Comparison of ENCODE assay signal across 7 cellular contexts in genomic region chr19:3061214-3062161, GRCh38. TPM values are rescaled to one million over a fixed set of nuclear protein-coding genes. Genes with fewer than 3 reads are reported as not detected.
DNase-seq lines count a peak whose midpoint lies in the region; ATAC-seq and TF ChIP-seq lines count a peak whose summit lies in the region.

No MANE protein-coding gene starts in this region.

- TF ChIP-seq CTCF in left ventricle myocardium inferior (IDR thresholded peaks at IDR 0.05; ENCODE audit: borderline replicate concordance) (peak; percentile 44), retinal pigment epithelial cell (conservative IDR thresholded peaks at IDR 0.05; ENCODE audit: low read depth, low read length) (peak; percentile 31)

- H3K4me1 Mint-ChIP-seq in activated naive CD8-positive, alpha-beta T cell treated with anti-CD3 and anti-CD28 coated beads, Interleukin-2, amount 10 ng/mL, durations not matched to agents 7 days and 5 days: peaks cover 30% of the 10 kb centered on the region

- no peak for ATAC-seq in GM18505 (IDR thresholded peaks at IDR 0.05; ENCODE audit: unreplicated experiment)
- ATAC-seq in activated naive CD8-positive, alpha-beta T cell treated with anti-CD3 and anti-CD28 coated beads, Interleukin-2, amount 10 ng/mL, durations not matched to agents 7 days and 5 days (ENCODE audit: low read depth): peak; percentile 72
- no peak for ATAC-seq in GM21423 (IDR thresholded peaks at IDR 0.05; ENCODE audit: unreplicated experiment)

- peak overlapping the region; percentile 88 for H3K27ac Mint-ChIP-seq in activated naive CD8-positive, alpha-beta T cell treated with anti-CD3 and anti-CD28 coated beads, Interleukin-2, amount 10 ng/mL, durations not matched to agents 7 days and 5 days

- no peaks in the 10 kb centered on the region for H3K9me3 Mint-ChIP-seq in activated naive CD8-positive, alpha-beta T cell treated with anti-CD3 and anti-CD28 coated beads, Interleukin-2, amount 10 ng/mL, durations not matched to agents 7 days and 5 days

- POLR2A ChIA-PET in activated naive CD8-positive, alpha-beta T cell treated with anti-CD3 and anti-CD28 coated beads, Interleukin-2, amount 10 ng/mL, durations not matched to agents 7 days and 5 days (lab: Charles Lee): interaction anchor here (0.7 to 3.4 kb wide), 12 partner anchors 9 to 124 kb away, joined by 3 to 49 read pairs (median 6); partner anchors contain the start of genes NCLN, S1PR4 and TLE6

- peaks cover 33% of the 10 kb centered on the region for H3K36me3 ChIP-seq in left ventricle myocardium inferior

- H3K4me1 ChIP-seq in left ventricle myocardium inferior: peaks cover 60% of the 10 kb centered on the region

- H3K36me3 Mint-ChIP-seq in activated naive CD8-positive, alpha-beta T cell treated with anti-CD3 and anti-CD28 coated beads, Interleukin-2, amount 10 ng/mL, durations not matched to agents 7 days and 5 days: peaks cover 20% of the 10 kb centered on the region

- DNase-seq in RPMI8226: peak; percentile 25
- peak; percentile 85 for DNase-seq in activated naive CD8-positive, alpha-beta T cell treated with anti-CD3 and anti-CD28 coated beads, Interleukin-2, amount 10 ng/mL, durations not matched to agents 7 days and 5 days
- peak; percentile 73 for DNase-seq in left ventricle myocardium inferior
- DNase-seq in retinal pigment epithelial cell (ENCODE audit: low read depth): no peak
- no peak for DNase-seq in H4 (ENCODE audit: low spot score)

- H3K4me3 Mint-ChIP-seq in activated naive CD8-positive, alpha-beta T cell treated with anti-CD3 and anti-CD28 coated beads, Interleukin-2, amount 10 ng/mL, durations not matched to agents 7 days and 5 days: peak overlapping the region; percentile 93

- H3K4me3 ChIP-seq in left ventricle myocardium inferior (peak overlapping the region; percentile 79), retinal pigment epithelial cell (ENCODE audit: low read length) (peak overlapping the region; percentile 76)

- TF ChIP-seq POLR2A in GM18505 (IDR thresholded peaks at IDR 0.05; ENCODE audit: borderline replicate concordance, extremely low read depth, insufficient read depth, insufficient read length): peak; percentile 43

- no peaks in the 10 kb centered on the region for H3K9me3 ChIP-seq in left ventricle myocardium inferior (replicated peaks)

- peak overlapping the region; percentile 97 for H3K27ac ChIP-seq in left ventricle myocardium inferior (replicated peaks)

- H3K27me3 ChIP-seq in left ventricle myocardium inferior (ENCODE audit: low read depth): no peaks in the 10 kb centered on the region

- intact Hi-C loops in left ventricle myocardium inferior (cut with micrococcal nuclease): no loop called here

- no peaks in the 10 kb centered on the region for H3K27me3 Mint-ChIP-seq in activated naive CD8-positive, alpha-beta T cell treated with anti-CD3 and anti-CD28 coated beads, Interleukin-2, amount 10 ng/mL, durations not matched to agents 7 days and 5 days

RNA-seq across cellular contexts. Expression of gene TLE5, which starts 0.8 kb away (rescaled TPM):
- 100 to 1,000 TPM; 697 to 718 TPM for total RNA-seq in activated naive CD8-positive, alpha-beta T cell treated with anti-CD3 and anti-CD28 coated beads, Interleukin-2, amount 10 ng/mL, durations not matched to agents 7 days and 5 days
- 799 TPM for total RNA-seq in left ventricle myocardium inferior
- 136 and 167 TPM in 2 replicates for total RNA-seq in H4 (2014; rRNA removed; shearing (Covaris generic))

RNA-seq across cellular contexts. Expression of gene TLE2, which starts 32.4 kb away (rescaled TPM):
- 1 to 10 TPM; 3.9 to 5.0 TPM for total RNA-seq in activated naive CD8-positive, alpha-beta T cell treated with anti-CD3 and anti-CD28 coated beads, Interleukin-2, amount 10 ng/mL, durations not matched to agents 7 days and 5 days
- total RNA-seq in left ventricle myocardium inferior: 53.2 TPM
- total RNA-seq in H4 (2014; rRNA removed; shearing (Covaris generic)): 3.0 and 3.5 TPM in 2 replicates

RNA-seq across cellular contexts. Expression of gene GNA11, which starts 32.7 kb away (rescaled TPM):
- total RNA-seq in activated naive CD8-positive, alpha-beta T cell treated with anti-CD3 and anti-CD28 coated beads, Interleukin-2, amount 10 ng/mL, durations not matched to agents 7 days and 5 days: under 1 TPM; 0.44 to 0.71 TPM
- 58.1 TPM for total RNA-seq in left ventricle myocardium inferior
- 16.5 and 20.5 TPM in 2 replicates for total RNA-seq in H4 (2014; rRNA removed; shearing (Covaris generic))

Comparison
In these comparisons a context has a peak if more than half of its experiments do, and no peak if none do; other contexts are left out.
1. DNase-seq: peak in RPMI8226 (single experiment), activated naive CD8-positive, alpha-beta T cell treated with anti-CD3 and anti-CD28 coated beads, Interleukin-2, amount 10 ng/mL, durations not matched to agents 7 days and 5 days (single experiment) and left ventricle myocardium inferior (single experiment); none in retinal pigment epithelial cell (single experiment) and H4 (single experiment).
2. RNA of gene GNA11, which starts 32.7 kb away (total RNA-seq): 58.1 TPM in left ventricle myocardium inferior (single experiment) and 16.5 to 20.5 TPM in H4; 0.44 to 0.71 TPM in activated naive CD8-positive, alpha-beta T cell treated with anti-CD3 and anti-CD28 coated beads, Interleukin-2, amount 10 ng/mL, durations not matched to agents 7 days and 5 days; every median in the first group is over 10 times any median in the second.